Comparison of ENCODE assay signal across 8 cellular contexts in genomic region chr3:136070953-136071949, GRCh38.
DNase-seq lines count a peak whose midpoint lies in the region; ATAC-seq and TF ChIP-seq lines count a peak whose summit lies in the region.

No MANE protein-coding gene starts in this region.

- H3K4me3 ChIP-seq in parathyroid adenoma (ENCODE audit: low read depth, low read length) (no peak overlapping the region), stomach (no peak overlapping the region)

- peak overlapping the region; percentile 43 for H2AFZ ChIP-seq in parathyroid adenoma

- no peaks in the 10 kb centered on the region for H3K9me3 Mint-ChIP-seq in endothelial cell (ENCODE audit: unreplicated experiment)

- WGBS in stomach, 5 donors, result 39 to 56% (median 51%) methylated on average over 9 of the region's 9 CpGs

- no peak overlapping the region for H3K9ac ChIP-seq in parathyroid adenoma

- H3K36me3 ChIP-seq in parathyroid adenoma (ENCODE audit: control insufficient read depth, insufficient read depth, low read length) (no peaks in the 10 kb centered on the region), stomach (peaks cover 0 to 4% (median 1%) of the 10 kb centered on the region in 4 donors)

- no peaks in the 10 kb centered on the region for H3K36me3 Mint-ChIP-seq in endothelial cell (ENCODE audit: low read depth, unreplicated experiment)

- no peaks in the 10 kb centered on the region for H3K27me3 Mint-ChIP-seq in endothelial cell (ENCODE audit: unreplicated experiment)

- ATAC-seq in GM18907 (IDR thresholded peaks at IDR 0.05; ENCODE audit: unreplicated experiment), result no peak
- no peak for ATAC-seq in GM18520 (IDR thresholded peaks at IDR 0.05; ENCODE audit: unreplicated experiment)
- ATAC-seq in HG03342 (IDR thresholded peaks at IDR 0.05; ENCODE audit: unreplicated experiment), result no peak

- peaks cover 15% of the 10 kb centered on the region for H3K4me1 Mint-ChIP-seq in endothelial cell (ENCODE audit: unreplicated experiment)

- H3K4me1 ChIP-seq in parathyroid adenoma (peaks cover 5% of the 10 kb centered on the region), stomach (peaks cover 0 to 35% (median 9%) of the 10 kb centered on the region in 4 donors)

- no peak for TF ChIP-seq EP300 in stomach (IDR thresholded peaks at IDR 0.05)

- intact Hi-C loops in stomach (cut with DNase I; ENCODE audit: low total_unique reads), result loop anchor here (10.0 kb wide), 1 partner anchor 184 kb away; the partner anchor contains the start of gene PCCB

- DNase-seq in ELF-1 (ENCODE audit: low read depth, low spot score) (peak; percentile 94), NCI-H460 (ENCODE audit: extremely low read depth, low read depth) (peak; percentile 8), endothelial cell (ENCODE audit: low spot score) (peak; percentile 7), stomach (no peak)

- no peak overlapping the region for H3K4me2 ChIP-seq in parathyroid adenoma (ENCODE audit: low read length)

- H3K27ac Mint-ChIP-seq in endothelial cell (ENCODE audit: unreplicated experiment), result peak overlapping the region; percentile 86

- H3K79me2 ChIP-seq in parathyroid adenoma, result no peaks in the 10 kb centered on the region

- no peaks in the 10 kb centered on the region for H3K9me3 ChIP-seq in parathyroid adenoma (ENCODE audit: control insufficient read depth, low read length)
- H3K9me3 ChIP-seq in stomach, result no peaks in the 10 kb centered on the region

- no peak for TF ChIP-seq POLR2A in stomach (IDR thresholded peaks at IDR 0.05)

- H3K4me3 Mint-ChIP-seq in endothelial cell (ENCODE audit: unreplicated experiment), result no peak overlapping the region

- H3K27ac ChIP-seq in parathyroid adenoma (peak overlapping the region; percentile 41), stomach (peak overlapping the region in 2 of 5 donors; percentile 42 to 67)

- H3K27me3 ChIP-seq in parathyroid adenoma (ENCODE audit: control insufficient read depth, insufficient read depth, low read length) (no peaks in the 10 kb centered on the region), stomach (no peaks in the 10 kb centered on the region)

- TF ChIP-seq CTCF in endothelial cell (IDR thresholded peaks at IDR 0.05; ENCODE audit: unreplicated experiment) (no peak), parathyroid adenoma (IDR thresholded peaks at IDR 0.05) (peak; percentile 17), stomach (IDR thresholded peaks at IDR 0.05) (no peak)
